In the genomic region with DNA sequence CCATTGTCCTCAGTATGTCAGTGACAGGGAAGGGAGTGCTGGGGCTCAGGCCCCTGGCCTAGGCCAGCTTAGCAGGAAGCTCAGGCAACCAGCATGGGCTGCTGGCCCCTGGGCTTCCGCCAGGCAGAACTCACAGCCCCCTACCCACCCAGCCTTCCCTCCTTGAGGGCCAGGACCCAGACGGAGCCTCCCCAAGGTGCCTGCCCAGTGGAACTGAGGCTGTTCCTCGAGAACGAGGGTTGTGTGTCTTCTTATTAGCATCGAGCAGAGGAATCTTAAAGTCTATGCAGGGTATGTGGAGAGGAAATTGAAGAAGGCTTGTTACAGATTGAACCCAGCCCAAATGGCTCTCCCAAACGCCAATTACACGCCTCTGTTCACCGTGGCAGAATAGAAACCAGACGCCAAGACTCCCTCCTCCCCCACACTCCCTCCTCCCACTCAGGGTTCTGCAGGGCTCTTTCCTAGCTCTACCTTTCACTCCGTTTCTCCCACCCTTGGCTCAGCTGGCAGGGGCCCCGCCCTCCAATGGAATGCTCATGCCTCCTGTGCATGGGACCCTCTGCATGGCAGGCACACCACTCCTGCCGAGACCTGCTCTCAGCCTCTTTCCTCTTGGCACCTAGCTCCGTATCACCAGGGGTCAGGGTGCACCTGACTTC, we compare ENCODE assay signal across 17 cellular contexts.
DNase-seq lines count a peak whose midpoint lies in the region; FAIRE-seq and TF ChIP-seq lines count a peak whose summit lies in the region.
"Had no signal": no experiment of that assay in that cellular context is flagged by ENCODE, and none has a peak within 500 bp of the region (broad histone marks: within the 10 kb centered on the region; RNA-seq: fewer than 3 reads in every experiment).

No MANE protein-coding gene starts in this region.

- H2AK5ac ChIP-seq in mesenchymal stem cell (ENCODE audit: low read length, severe bottlenecking) (no peak overlapping the region), mesendoderm (ENCODE audit: low read length) (no peak overlapping the region)

- H3K23ac ChIP-seq in mesenchymal stem cell (ENCODE audit: low read length in 2 of 2) (no peak overlapping the region), mesendoderm (ENCODE audit: low read length) (no peak overlapping the region)

- H3K79me1 ChIP-seq in mesenchymal stem cell (replicated peaks; ENCODE audit: low read length, poor library complexity, severe bottlenecking) (peaks cover 58% of the 10 kb centered on the region), mesendoderm (ENCODE audit: low read length) (no peaks in the 10 kb centered on the region)

- H3K4ac ChIP-seq in mesenchymal stem cell (ENCODE audit: low read depth in 1 of 2, low read length in 2 of 2) (no peak overlapping the region), mesendoderm (ENCODE audit: low read depth, low read length) (no peak overlapping the region)

- peaks cover 20% of the 10 kb centered on the region for H3K36me3 Mint-ChIP-seq in astrocyte (ENCODE audit: low read depth, unreplicated experiment)

- no peak for TF ChIP-seq EP300 in suprapubic skin (IDR thresholded peaks at IDR 0.05)

- FAIRE-seq in astrocyte (lab: Jason Lieb, UNC), result no peak
- FAIRE-seq: keratinocyte had no signal

- H3K9me3 Mint-ChIP-seq in astrocyte (ENCODE audit: unreplicated experiment), result no peaks in the 10 kb centered on the region
- H3K9me3 Mint-ChIP-seq: central memory CD8-positive, alpha-beta T cell; effector memory CD8-positive, alpha-beta T cell; stimulated activated naive CD8-positive, alpha-beta T cell treated with anti-CD3 and anti-CD28 coated beads, Interleukin-15, amount 100 ng/mL, for 72 hours had no signal

- DNase-seq in Karpas-422, result no peak
- no peak for DNase-seq in astrocyte (ENCODE audit: low read depth)
- DNase-seq in mesenchymal stem cell, result no peak
- DNase-seq in suprapubic skin (ENCODE audit: low spot score in 2 of 2), result no peak
- DNase-seq in epidermal melanocyte (ENCODE audit: insufficient read length, low spot score), result no peak
- DNase-seq in NCI-H2081 (lab: John Stamatoyannopoulos, UW), result no peak
- no peak for DNase-seq in mesendoderm
- DNase-seq: activated effector memory CD4-positive, alpha-beta T cell treated with Interleukin-2 at 50 U/mL for 16 hours; NCI-H1417 had no signal

- H3K36me3 ChIP-seq in Karpas-422 (ENCODE audit: insufficient read depth, low read length) (no peaks in the 10 kb centered on the region), astrocyte (ENCODE audit: insufficient read depth, low read length) (peaks cover 9% of the 10 kb centered on the region), mesenchymal stem cell (ENCODE audit: control insufficient read depth in 1 of 2, insufficient read depth in 2 of 2, low read depth in 1 of 2, low read length in 2 of 2) (peaks cover 76 to 78% of the 10 kb centered on the region in 2 experiments), suprapubic skin (peaks cover 59% of the 10 kb centered on the region), mesendoderm (ENCODE audit: control insufficient read depth, insufficient read depth, low read length) (peaks cover 2% of the 10 kb centered on the region)

- peaks cover 11% of the 10 kb centered on the region for H3K4me1 Mint-ChIP-seq in astrocyte (ENCODE audit: low read depth, unreplicated experiment)
- H3K4me1 Mint-ChIP-seq: activated CD4-positive, alpha-beta T cell treated with anti-CD3 and anti-CD28 coated beads for 36 hours; central memory CD8-positive, alpha-beta T cell had no signal

- H3K9me3 ChIP-seq in Karpas-422 (ENCODE audit: low read length) (no peaks in the 10 kb centered on the region), astrocyte (ENCODE audit: insufficient read depth, low read depth, low read length) (no peaks in the 10 kb centered on the region), mesenchymal stem cell (ENCODE audit: control insufficient read depth, low read length) (no peaks in the 10 kb centered on the region), suprapubic skin (no peaks in the 10 kb centered on the region)
- H3K9me3 ChIP-seq: adrenal gland, BE2C, neutrophil had no signal

- peak overlapping the region; percentile 66 for H3K27ac Mint-ChIP-seq in astrocyte (ENCODE audit: unreplicated experiment)
- H3K27ac Mint-ChIP-seq: activated CD4-positive, alpha-beta T cell treated with anti-CD3 and anti-CD28 coated beads for 36 hours; stimulated activated naive CD8-positive, alpha-beta T cell treated with anti-CD3 and anti-CD28 coated beads, Interleukin-15, amount 100 ng/mL, for 72 hours had no signal

- H4K91ac ChIP-seq in mesenchymal stem cell (ENCODE audit: low read length), result no peak overlapping the region

- peak overlapping the region; percentile 8; the same call in 1 of the 2 replicates for H3K9ac ChIP-seq in Karpas-422 (ENCODE audit: low read length)
- no peak overlapping the region for H3K9ac ChIP-seq in astrocyte (ENCODE audit: low read length)
- H3K9ac ChIP-seq in mesenchymal stem cell (ENCODE audit: low read length), result peak overlapping the region; percentile 20
- H3K9ac ChIP-seq in mesendoderm (ENCODE audit: low read length), result no peak overlapping the region

- TF ChIP-seq POLR2A in suprapubic skin (IDR thresholded peaks at IDR 0.05), result no peak

- H4K8ac ChIP-seq in mesenchymal stem cell (ENCODE audit: low read length), result no peak overlapping the region
- H4K8ac ChIP-seq in mesendoderm (ENCODE audit: low read depth, low read length), result no peak overlapping the region

- H3K56ac ChIP-seq in mesendoderm (ENCODE audit: low read length), result no peak overlapping the region

- H3K4me1 ChIP-seq in Karpas-422 (ENCODE audit: low read length), result peaks cover 33% of the 10 kb centered on the region
- peaks cover 3% of the 10 kb centered on the region for H3K4me1 ChIP-seq in astrocyte (ENCODE audit: insufficient read depth, low read length)
- H3K4me1 ChIP-seq in mesenchymal stem cell (ENCODE audit: control insufficient read depth, insufficient read depth, low read depth, low read length), result peaks cover 29% of the 10 kb centered on the region
- H3K4me1 ChIP-seq in suprapubic skin, result peaks cover 16% of the 10 kb centered on the region
- H3K4me1 ChIP-seq in mesendoderm (ENCODE audit: control insufficient read depth, low read depth, low read length), result no peaks in the 10 kb centered on the region
- H3K4me1 ChIP-seq: adrenal gland had no signal

- TF ChIP-seq CTCF in astrocyte (IDR thresholded peaks at IDR 0.05; ENCODE audit: insufficient read depth, low read depth, low read length) (no peak), suprapubic skin (IDR thresholded peaks at IDR 0.05) (no peak)

- no peaks in the 10 kb centered on the region for H3K9me2 ChIP-seq in Karpas-422 (replicated peaks; ENCODE audit: insufficient read depth, low read length)

- H2BK5ac ChIP-seq in mesenchymal stem cell (ENCODE audit: low read depth, low read length, poor library complexity, severe bottlenecking), result no peak overlapping the region
- H2BK5ac ChIP-seq in mesendoderm (ENCODE audit: low read length), result no peak overlapping the region

- no peak overlapping the region for H2BK12ac ChIP-seq in mesenchymal stem cell (ENCODE audit: low read length in 2 of 2)

- H2BK15ac ChIP-seq in mesenchymal stem cell (ENCODE audit: low read depth, poor library complexity, severe bottlenecking) (no peak overlapping the region), mesendoderm (replicated peaks; ENCODE audit: low read depth) (no peak overlapping the region)

- H3K27me3 ChIP-seq in Karpas-422 (ENCODE audit: low read length) (no peaks in the 10 kb centered on the region), astrocyte (ENCODE audit: insufficient read depth, low read length) (no peaks in the 10 kb centered on the region), mesenchymal stem cell (ENCODE audit: control insufficient read depth in 1 of 2, insufficient read depth in 1 of 2, low read length in 2 of 2) (no peaks in the 10 kb centered on the region), suprapubic skin (no peaks in the 10 kb centered on the region), mesendoderm (ENCODE audit: insufficient read depth, low read length, poor library complexity) (no peaks in the 10 kb centered on the region)
- H3K27me3 ChIP-seq: adrenal gland, BE2C, neutrophil had no signal

- H3K79me2 ChIP-seq in Karpas-422 (ENCODE audit: low read length) (no peaks in the 10 kb centered on the region), astrocyte (ENCODE audit: insufficient read depth, low read length) (peaks cover 45% of the 10 kb centered on the region), mesendoderm (ENCODE audit: control insufficient read depth, insufficient read depth, low read length) (no peaks in the 10 kb centered on the region)

- no peak overlapping the region for H3K27ac ChIP-seq in Karpas-422 (ENCODE audit: low read length)
- no peak overlapping the region for H3K27ac ChIP-seq in astrocyte (ENCODE audit: low read depth, low read length)
- no peak overlapping the region for H3K27ac ChIP-seq in mesenchymal stem cell (ENCODE audit: low read length, poor library complexity, severe bottlenecking)
- peak overlapping the region; percentile 11 for H3K27ac ChIP-seq in suprapubic skin
- no peak overlapping the region for H3K27ac ChIP-seq in mesendoderm (ENCODE audit: low read depth, low read length)
- H3K27ac ChIP-seq: neutrophil had no signal

- no peak overlapping the region for H3K4me3 Mint-ChIP-seq in astrocyte (ENCODE audit: unreplicated experiment)
- H3K4me3 Mint-ChIP-seq: activated CD4-positive, alpha-beta T cell treated with anti-CD3 and anti-CD28 coated beads for 36 hours; central memory CD8-positive, alpha-beta T cell; effector memory CD8-positive, alpha-beta T cell; stimulated activated naive CD8-positive, alpha-beta T cell treated with anti-CD3 and anti-CD28 coated beads, Interleukin-15, amount 100 ng/mL, for 72 hours had no signal

- no peak overlapping the region for H2BK120ac ChIP-seq in mesenchymal stem cell (ENCODE audit: low read depth, low read length)
- H2BK120ac ChIP-seq in mesendoderm (ENCODE audit: low read depth, low read length), result no peak overlapping the region

- H4K20me1 ChIP-seq in Karpas-422 (ENCODE audit: insufficient read depth, low read depth, low read length), result peaks cover 6% of the 10 kb centered on the region
- peaks cover 84% of the 10 kb centered on the region for H4K20me1 ChIP-seq in astrocyte (ENCODE audit: insufficient read depth, low read length)

- H3K27me3 Mint-ChIP-seq in astrocyte (ENCODE audit: low read depth, unreplicated experiment), result no peaks in the 10 kb centered on the region
- H3K27me3 Mint-ChIP-seq: activated CD4-positive, alpha-beta T cell treated with anti-CD3 and anti-CD28 coated beads for 36 hours; central memory CD8-positive, alpha-beta T cell; effector memory CD8-positive, alpha-beta T cell; stimulated activated naive CD8-positive, alpha-beta T cell treated with anti-CD3 and anti-CD28 coated beads, Interleukin-15, amount 100 ng/mL, for 72 hours had no signal

- H3K14ac ChIP-seq in mesenchymal stem cell (ENCODE audit: low read length in 2 of 2), result peak overlapping the region in 1 of 2 experiments; percentile 18

- H4K5ac ChIP-seq in mesendoderm (ENCODE audit: low read length), result no peak overlapping the region

- H3K4me3 ChIP-seq in Karpas-422 (ENCODE audit: low read length) (no peak overlapping the region; the same call in 1 of the 2 replicates), astrocyte (ENCODE audit: insufficient read depth, low read depth, low read length) (no peak overlapping the region), mesenchymal stem cell (ENCODE audit: insufficient read depth in 1 of 2, low read depth in 1 of 2, low read length in 2 of 2) (no peak overlapping the region), suprapubic skin (no peak overlapping the region), mesendoderm (ENCODE audit: low read length) (no peak overlapping the region)
- H3K4me3 ChIP-seq: adrenal gland had no signal

- WGBS in mesenchymal stem cell, result 86% methylated on average over 9 of the region's 13 CpGs
- 42% methylated on average over 9 of the region's 13 CpGs for WGBS in suprapubic skin
- no CpG with 5 or more reads among the region's 13 CpGs for WGBS in mesendoderm (ENCODE audit: extremely low coverage, insufficient coverage, low lambda C conversion rate)

- H3K18ac ChIP-seq in mesenchymal stem cell (ENCODE audit: low read depth in 1 of 2, low read length in 2 of 2) (no peak overlapping the region), mesendoderm (ENCODE audit: low read length) (no peak overlapping the region)

- H2AFZ ChIP-seq in Karpas-422 (ENCODE audit: low read length) (no peak overlapping the region), astrocyte (ENCODE audit: low read depth, low read length) (no peak overlapping the region), mesenchymal stem cell (ENCODE audit: low read depth, low read length) (no peak overlapping the region)

- peak overlapping the region; percentile 13 for H3K4me2 ChIP-seq in Karpas-422 (ENCODE audit: low read depth, low read length, poor library complexity, severe bottlenecking)
- H3K4me2 ChIP-seq in astrocyte (ENCODE audit: low read length), result no peak overlapping the region
- H3K4me2 ChIP-seq in mesenchymal stem cell (ENCODE audit: low read length, poor library complexity, severe bottlenecking), result no peak overlapping the region
- no peak overlapping the region for H3K4me2 ChIP-seq in mesendoderm (ENCODE audit: low read length)

Comparison
In these comparisons a context has a peak if more than half of its experiments do, and no peak if none do; other contexts are left out.
1. H3K9ac ChIP-seq: peak in Karpas-422 (single experiment) and mesenchymal stem cell (single experiment); none in astrocyte (single experiment) and mesendoderm (single experiment).